In the genomic region with DNA sequence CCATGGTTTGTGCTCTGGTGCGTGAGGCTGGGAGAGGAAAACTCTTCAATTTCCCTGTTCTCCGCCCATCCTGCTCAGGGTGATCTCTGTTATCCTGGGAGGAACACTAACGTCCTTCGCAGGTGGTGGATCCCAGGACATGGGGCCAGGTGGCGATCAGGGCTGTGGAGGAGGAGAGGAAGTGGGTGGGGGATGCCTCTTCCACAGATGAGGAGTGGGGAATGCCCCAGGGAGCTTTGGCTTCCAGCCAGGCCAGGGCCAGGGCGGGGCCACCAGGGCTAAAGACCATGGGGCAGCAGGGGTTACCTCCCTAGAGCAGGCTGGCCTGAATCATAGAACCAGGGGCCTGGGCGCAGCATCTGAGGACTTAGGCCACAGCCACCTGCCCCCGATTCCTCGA, we compare ENCODE assay signal across 2 cellular contexts.
TF ChIP-seq lines count a peak whose summit lies in the region.

No MANE protein-coding gene starts in this region.

TF ChIP-seq in SK-N-SH, 30 proteins besides CTCF, POLR2A, EP300 and RAD21:
- TF ChIP-seq ZBTB33 (IDR thresholded peaks at IDR 0.05; ENCODE audit: borderline replicate concordance, low read depth) (no peak), SMC3 (IDR thresholded peaks at IDR 0.05; ENCODE audit: low read depth, low read length) (no peak)

TF ChIP-seq in SK-N-SH treated with all-trans-retinoic acid at 6 μM for 48 hours, 23 proteins besides CTCF, POLR2A, EP300 and RAD21 (continued from another document):
- TF ChIP-seq, protein P1, sequence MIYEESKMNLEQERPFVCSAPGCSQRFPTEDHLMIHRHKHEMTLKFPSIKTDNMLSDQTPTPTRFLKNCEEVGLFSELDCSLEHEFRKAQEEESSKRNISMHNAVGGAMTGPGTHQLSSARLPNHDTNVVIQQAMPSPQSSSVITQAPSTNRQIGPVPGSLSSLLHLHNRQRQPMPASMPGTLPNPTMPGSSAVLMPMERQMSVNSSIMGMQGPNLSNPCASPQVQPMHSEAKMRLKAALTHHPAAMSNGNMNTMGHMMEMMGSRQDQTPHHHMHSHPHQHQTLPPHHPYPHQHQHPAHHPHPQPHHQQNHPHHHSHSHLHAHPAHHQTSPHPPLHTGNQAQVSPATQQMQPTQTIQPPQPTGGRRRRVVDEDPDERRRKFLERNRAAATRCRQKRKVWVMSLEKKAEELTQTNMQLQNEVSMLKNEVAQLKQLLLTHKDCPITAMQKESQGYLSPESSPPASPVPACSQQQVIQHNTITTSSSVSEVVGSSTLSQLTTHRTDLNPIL (CRISPR knock-in tag; IDR thresholded peaks at IDR 0.05; ENCODE audit: low read depth) = no peak
- TF ChIP-seq SNAI2 (CRISPR knock-in tag; IDR thresholded peaks at IDR 0.05) (no peak), BACH2 (CRISPR knock-in tag; IDR thresholded peaks at IDR 0.05; ENCODE audit: borderline replicate concordance) (no peak), ARNTL (CRISPR knock-in tag; IDR thresholded peaks at IDR 0.05; ENCODE audit: borderline replicate concordance, low read depth) (no peak)
